Comparison of ENCODE assay signal across 1 cellular context in the genomic region with DNA sequence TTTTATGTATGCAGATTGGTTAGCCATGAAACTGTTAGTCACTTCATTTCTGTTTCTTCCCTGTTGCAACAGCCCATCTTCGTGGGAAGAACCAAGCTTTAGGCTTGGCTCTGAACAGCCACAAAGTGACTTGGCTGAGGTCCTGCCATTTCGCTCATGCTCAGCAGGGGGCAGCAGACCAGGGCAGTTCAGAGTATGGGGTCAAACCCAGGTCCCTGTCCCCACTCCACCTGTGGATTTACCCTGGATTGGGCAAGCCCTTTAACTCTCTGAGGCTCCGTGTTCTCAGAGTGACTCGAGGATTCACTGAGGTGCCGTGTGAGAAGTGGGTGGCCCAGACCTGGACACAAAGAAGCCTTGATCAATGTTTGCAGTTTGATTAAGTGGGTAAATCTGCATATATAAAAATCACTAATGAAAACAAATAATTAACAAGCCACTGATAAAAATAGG.
TF ChIP-seq lines count a peak whose summit lies in the region.

No MANE protein-coding gene starts in this region.

TF ChIP-seq in HepG2, 621 proteins besides CTCF, POLR2A, EP300 and RAD21 (continued from another document and continues in another):
- TF ChIP-seq, protein P1, sequence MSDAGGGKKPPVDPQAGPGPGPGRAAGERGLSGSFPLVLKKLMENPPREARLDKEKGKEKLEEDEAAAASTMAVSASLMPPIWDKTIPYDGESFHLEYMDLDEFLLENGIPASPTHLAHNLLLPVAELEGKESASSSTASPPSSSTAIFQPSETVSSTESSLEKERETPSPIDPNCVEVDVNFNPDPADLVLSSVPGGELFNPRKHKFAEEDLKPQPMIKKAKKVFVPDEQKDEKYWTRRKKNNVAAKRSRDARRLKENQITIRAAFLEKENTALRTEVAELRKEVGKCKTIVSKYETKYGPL (CRISPR knock-in tag; IDR thresholded peaks at IDR 0.05) = no peak
- TF ChIP-seq DPF2 (CRISPR knock-in tag; IDR thresholded peaks at IDR 0.05; ENCODE audit: borderline replicate concordance, low read depth) (no peak), CBX5 (CRISPR knock-in tag; IDR thresholded peaks at IDR 0.05; ENCODE audit: borderline replicate concordance) (no peak; the same call in 1 of the 2 replicates), BCL6 (CRISPR knock-in tag; IDR thresholded peaks at IDR 0.05) (peak; percentile 17; the same call in 1 of the 2 replicates), ATF6 (CRISPR knock-in tag; conservative IDR thresholded peaks at IDR 0.05) (no peak), TSC22D2 (CRISPR knock-in tag; IDR thresholded peaks at IDR 0.05; ENCODE audit: borderline replicate concordance) (no peak; the same call in 1 of the 2 replicates), ZBTB38 (CRISPR knock-in tag; IDR thresholded peaks at IDR 0.05) (0 out of 2 replicates have a peak, but pooled peaks have one; percentile 48), MEF2D (CRISPR knock-in tag; IDR thresholded peaks at IDR 0.05) (0 out of 2 replicates have a peak, but pooled peaks have one; percentile 56), FOXA1 (IDR thresholded peaks at IDR 0.05) (no peak), FOXA1 (CRISPR knock-in tag; IDR thresholded peaks at IDR 0.05) (no peak), MBD4 (IDR thresholded peaks at IDR 0.05; ENCODE audit: borderline replicate concordance, low read length) (no peak), ZNF335 (CRISPR knock-in tag; IDR thresholded peaks at IDR 0.05) (no peak), RFXAP (CRISPR knock-in tag; IDR thresholded peaks at IDR 0.05; ENCODE audit: borderline replicate concordance) (0 out of 2 replicates have a peak, but pooled peaks have one; percentile 22), ELF1 (CRISPR knock-in tag; IDR thresholded peaks at IDR 0.05) (no peak), DNMT3B (CRISPR knock-in tag; conservative IDR thresholded peaks at IDR 0.05) (no peak), ZNF256 (CRISPR knock-in tag; conservative IDR thresholded peaks at IDR 0.05) (no peak), CEBPG (CRISPR knock-in tag; IDR thresholded peaks at IDR 0.05) (peak; percentile 32; the same call in 1 of the 2 replicates), KAT8 (CRISPR knock-in tag; IDR thresholded peaks at IDR 0.05) (no peak), RBFOX2 (IDR thresholded peaks at IDR 0.05; ENCODE audit: low read depth, low read length) (no peak), YEATS2 (CRISPR knock-in tag; IDR thresholded peaks at IDR 0.05; ENCODE audit: borderline replicate concordance) (peak; percentile 51; the same call in 1 of the 2 replicates), RNF219 (CRISPR knock-in tag; IDR thresholded peaks at IDR 0.05) (no peak), ZNF678 (CRISPR knock-in tag; IDR thresholded peaks at IDR 0.05) (no peak), HOXA7 (CRISPR knock-in tag; IDR thresholded peaks at IDR 0.05) (no peak)
- TF ChIP-seq, protein P2, sequence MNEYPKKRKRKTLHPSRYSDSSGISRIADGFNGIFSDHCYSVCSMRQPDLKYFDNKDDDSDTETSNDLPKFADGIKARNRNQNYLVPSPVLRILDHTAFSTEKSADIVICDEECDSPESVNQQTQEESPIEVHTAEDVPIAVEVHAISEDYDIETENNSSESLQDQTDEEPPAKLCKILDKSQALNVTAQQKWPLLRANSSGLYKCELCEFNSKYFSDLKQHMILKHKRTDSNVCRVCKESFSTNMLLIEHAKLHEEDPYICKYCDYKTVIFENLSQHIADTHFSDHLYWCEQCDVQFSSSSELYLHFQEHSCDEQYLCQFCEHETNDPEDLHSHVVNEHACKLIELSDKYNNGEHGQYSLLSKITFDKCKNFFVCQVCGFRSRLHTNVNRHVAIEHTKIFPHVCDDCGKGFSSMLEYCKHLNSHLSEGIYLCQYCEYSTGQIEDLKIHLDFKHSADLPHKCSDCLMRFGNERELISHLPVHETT (CRISPR knock-in tag; conservative IDR thresholded peaks at IDR 0.05) = no peak
- TF ChIP-seq, protein P3, sequence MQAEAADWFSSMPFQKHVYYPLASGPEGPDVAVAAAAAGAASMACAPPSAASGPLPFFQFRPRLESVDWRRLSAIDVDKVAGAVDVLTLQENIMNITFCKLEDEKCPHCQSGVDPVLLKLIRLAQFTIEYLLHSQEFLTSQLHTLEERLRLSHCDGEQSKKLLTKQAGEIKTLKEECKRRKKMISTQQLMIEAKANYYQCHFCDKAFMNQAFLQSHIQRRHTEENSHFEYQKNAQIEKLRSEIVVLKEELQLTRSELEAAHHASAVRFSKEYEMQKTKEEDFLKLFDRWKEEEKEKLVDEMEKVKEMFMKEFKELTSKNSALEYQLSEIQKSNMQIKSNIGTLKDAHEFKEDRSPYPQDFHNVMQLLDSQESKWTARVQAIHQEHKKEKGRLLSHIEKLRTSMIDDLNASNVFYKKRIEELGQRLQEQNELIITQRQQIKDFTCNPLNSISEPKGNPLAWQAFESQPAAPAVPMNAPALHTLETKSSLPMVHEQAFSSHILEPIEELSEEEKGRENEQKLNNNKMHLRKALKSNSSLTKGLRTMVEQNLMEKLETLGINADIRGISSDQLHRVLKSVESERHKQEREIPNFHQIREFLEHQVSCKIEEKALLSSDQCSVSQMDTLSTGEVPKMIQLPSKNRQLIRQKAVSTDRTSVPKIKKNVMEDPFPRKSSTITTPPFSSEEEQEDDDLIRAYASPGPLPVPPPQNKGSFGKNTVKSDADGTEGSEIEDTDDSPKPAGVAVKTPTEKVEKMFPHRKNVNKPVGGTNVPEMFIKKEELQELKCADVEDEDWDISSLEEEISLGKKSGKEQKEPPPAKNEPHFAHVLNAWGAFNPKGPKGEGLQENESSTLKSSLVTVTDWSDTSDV (CRISPR knock-in tag; IDR thresholded peaks at IDR 0.05) = no peak
- TF ChIP-seq, protein P4, sequence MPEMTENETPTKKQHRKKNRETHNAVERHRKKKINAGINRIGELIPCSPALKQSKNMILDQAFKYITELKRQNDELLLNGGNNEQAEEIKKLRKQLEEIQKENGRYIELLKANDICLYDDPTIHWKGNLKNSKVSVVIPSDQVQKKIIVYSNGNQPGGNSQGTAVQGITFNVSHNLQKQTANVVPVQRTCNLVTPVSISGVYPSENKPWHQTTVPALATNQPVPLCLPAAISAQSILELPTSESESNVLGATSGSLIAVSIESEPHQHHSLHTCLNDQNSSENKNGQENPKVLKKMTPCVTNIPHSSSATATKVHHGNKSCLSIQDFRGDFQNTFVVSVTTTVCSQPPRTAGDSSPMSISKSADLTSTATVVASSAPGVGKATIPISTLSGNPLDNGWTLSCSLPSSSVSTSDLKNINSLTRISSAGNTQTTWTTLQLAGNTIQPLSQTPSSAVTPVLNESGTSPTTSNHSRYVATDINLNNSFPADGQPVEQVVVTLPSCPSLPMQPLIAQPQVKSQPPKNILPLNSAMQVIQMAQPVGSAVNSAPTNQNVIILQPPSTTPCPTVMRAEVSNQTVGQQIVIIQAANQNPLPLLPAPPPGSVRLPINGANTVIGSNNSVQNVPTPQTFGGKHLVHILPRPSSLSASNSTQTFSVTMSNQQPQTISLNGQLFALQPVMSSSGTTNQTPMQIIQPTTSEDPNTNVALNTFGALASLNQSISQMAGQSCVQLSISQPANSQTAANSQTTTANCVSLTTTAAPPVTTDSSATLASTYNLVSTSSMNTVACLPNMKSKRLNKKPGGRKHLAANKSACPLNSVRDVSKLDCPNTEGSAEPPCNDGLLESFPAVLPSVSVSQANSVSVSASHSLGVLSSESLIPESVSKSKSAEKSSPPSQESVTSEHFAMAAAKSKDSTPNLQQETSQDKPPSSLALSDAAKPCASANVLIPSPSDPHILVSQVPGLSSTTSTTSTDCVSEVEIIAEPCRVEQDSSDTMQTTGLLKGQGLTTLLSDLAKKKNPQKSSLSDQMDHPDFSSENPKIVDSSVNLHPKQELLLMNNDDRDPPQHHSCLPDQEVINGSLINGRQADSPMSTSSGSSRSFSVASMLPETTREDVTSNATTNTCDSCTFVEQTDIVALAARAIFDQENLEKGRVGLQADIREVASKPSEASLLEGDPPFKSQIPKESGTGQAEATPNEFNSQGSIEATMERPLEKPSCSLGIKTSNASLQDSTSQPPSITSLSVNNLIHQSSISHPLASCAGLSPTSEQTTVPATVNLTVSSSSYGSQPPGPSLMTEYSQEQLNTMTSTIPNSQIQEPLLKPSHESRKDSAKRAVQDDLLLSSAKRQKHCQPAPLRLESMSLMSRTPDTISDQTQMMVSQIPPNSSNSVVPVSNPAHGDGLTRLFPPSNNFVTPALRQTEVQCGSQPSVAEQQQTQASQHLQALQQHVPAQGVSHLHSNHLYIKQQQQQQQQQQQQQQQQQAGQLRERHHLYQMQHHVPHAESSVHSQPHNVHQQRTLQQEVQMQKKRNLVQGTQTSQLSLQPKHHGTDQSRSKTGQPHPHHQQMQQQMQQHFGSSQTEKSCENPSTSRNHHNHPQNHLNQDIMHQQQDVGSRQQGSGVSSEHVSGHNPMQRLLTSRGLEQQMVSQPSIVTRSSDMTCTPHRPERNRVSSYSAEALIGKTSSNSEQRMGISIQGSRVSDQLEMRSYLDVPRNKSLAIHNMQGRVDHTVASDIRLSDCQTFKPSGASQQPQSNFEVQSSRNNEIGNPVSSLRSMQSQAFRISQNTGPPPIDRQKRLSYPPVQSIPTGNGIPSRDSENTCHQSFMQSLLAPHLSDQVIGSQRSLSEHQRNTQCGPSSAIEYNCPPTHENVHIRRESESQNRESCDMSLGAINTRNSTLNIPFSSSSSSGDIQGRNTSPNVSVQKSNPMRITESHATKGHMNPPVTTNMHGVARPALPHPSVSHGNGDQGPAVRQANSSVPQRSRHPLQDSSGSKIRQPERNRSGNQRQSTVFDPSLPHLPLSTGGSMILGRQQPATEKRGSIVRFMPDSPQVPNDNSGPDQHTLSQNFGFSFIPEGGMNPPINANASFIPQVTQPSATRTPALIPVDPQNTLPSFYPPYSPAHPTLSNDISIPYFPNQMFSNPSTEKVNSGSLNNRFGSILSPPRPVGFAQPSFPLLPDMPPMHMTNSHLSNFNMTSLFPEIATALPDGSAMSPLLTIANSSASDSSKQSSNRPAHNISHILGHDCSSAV (CRISPR knock-in tag; IDR thresholded peaks at IDR 0.05; ENCODE audit: borderline replicate concordance) = no peak
- TF ChIP-seq, protein P5, sequence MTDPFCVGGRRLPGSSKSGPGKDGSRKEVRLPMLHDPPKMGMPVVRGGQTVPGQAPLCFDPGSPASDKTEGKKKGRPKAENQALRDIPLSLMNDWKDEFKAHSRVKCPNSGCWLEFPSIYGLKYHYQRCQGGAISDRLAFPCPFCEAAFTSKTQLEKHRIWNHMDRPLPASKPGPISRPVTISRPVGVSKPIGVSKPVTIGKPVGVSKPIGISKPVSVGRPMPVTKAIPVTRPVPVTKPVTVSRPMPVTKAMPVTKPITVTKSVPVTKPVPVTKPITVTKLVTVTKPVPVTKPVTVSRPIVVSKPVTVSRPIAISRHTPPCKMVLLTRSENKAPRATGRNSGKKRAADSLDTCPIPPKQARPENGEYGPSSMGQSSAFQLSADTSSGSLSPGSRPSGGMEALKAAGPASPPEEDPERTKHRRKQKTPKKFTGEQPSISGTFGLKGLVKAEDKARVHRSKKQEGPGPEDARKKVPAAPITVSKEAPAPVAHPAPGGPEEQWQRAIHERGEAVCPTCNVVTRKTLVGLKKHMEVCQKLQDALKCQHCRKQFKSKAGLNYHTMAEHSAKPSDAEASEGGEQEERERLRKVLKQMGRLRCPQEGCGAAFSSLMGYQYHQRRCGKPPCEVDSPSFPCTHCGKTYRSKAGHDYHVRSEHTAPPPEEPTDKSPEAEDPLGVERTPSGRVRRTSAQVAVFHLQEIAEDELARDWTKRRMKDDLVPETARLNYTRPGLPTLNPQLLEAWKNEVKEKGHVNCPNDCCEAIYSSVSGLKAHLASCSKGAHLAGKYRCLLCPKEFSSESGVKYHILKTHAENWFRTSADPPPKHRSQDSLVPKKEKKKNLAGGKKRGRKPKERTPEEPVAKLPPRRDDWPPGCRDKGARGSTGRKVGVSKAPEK (CRISPR knock-in tag; IDR thresholded peaks at IDR 0.05; ENCODE audit: borderline replicate concordance) = no peak
